Comparison of ENCODE assay signal across 8 cellular contexts in genomic region chr1:111690306-111690617, GRCh38. TPM values are rescaled to one million over a fixed set of nuclear protein-coding genes. Genes with fewer than 3 reads are reported as not detected.
A peak's percentile ranks its signal among the peaks of the same experiment; 100 is the strongest.
DNase-seq lines count a peak whose midpoint lies in the region; ATAC-seq, FAIRE-seq and TF ChIP-seq lines count a peak whose summit lies in the region.

No MANE protein-coding gene starts in this region.

- H3K27me3 ChIP-seq in adrenal gland (no peaks in the 10 kb centered on the region), upper lobe of left lung (no peaks in the 10 kb centered on the region)

- intact Hi-C loops in adrenal gland (cut with DNase I) (no loop called here), kidney (cut with DNase I) (no loop called here), posterior vena cava (cut with DNase I) (loop anchor here in 1 of 2 donors (5.0 kb wide), 1 partner anchor 553 kb away; no protein-coding TSS in a partner anchor)

- no peak for TF ChIP-seq CTCF in adrenal gland (IDR thresholded peaks at IDR 0.05)
- TF ChIP-seq CTCF in kidney (IDR thresholded peaks at IDR 0.05; ENCODE audit: borderline replicate concordance, extremely low read depth, insufficient read depth) = no peak
- TF ChIP-seq CTCF in upper lobe of left lung (IDR thresholded peaks at IDR 0.05) = no peak

- H3K4me3 Mint-ChIP-seq in activated T-cell treated with anti-CD3 and anti-CD28 coated beads, Interleukin-2, amount 50 U/mL, for 72 hours = no peak overlapping the region

- H3K27ac Mint-ChIP-seq in activated T-cell treated with anti-CD3 and anti-CD28 coated beads, Interleukin-2, amount 50 U/mL, for 72 hours = peak overlapping the region; percentile 76

- no peaks in the 10 kb centered on the region for H3K27me3 Mint-ChIP-seq in activated T-cell treated with anti-CD3 and anti-CD28 coated beads, Interleukin-2, amount 50 U/mL, for 72 hours (ENCODE audit: low read depth)

- no peak for DNase-seq in activated T-cell treated with anti-CD3 and anti-CD28 coated beads, Interleukin-2, amount 50 U/mL, for 72 hours
- no peak for DNase-seq in activated T-cell treated with anti-CD3 and anti-CD28 coated beads, Interleukin-2, amount 50 U/mL, for 1 hour
- DNase-seq in adrenal gland (peak; percentile 69 to 90 (median 80)), kidney (no peak), upper lobe of left lung (peak in 1 of 2 donors; percentile 55), SHP77 (lab: John Stamatoyannopoulos, UW) (no peak), posterior vena cava (ENCODE audit: low spot score) (no peak), mesenteric fat pad (ENCODE audit: low spot score) (no peak)

- H3K27ac ChIP-seq in adrenal gland (no peak overlapping the region), kidney (ENCODE audit: low read depth in 2 of 2, low read length in 2 of 2) (peak overlapping the region in 1 of 2 donors; percentile 29), upper lobe of left lung (no peak overlapping the region)

- TF ChIP-seq POLR2A in adrenal gland (IDR thresholded peaks at IDR 0.05) = no peak
- no peak for TF ChIP-seq POLR2A in upper lobe of left lung (IDR thresholded peaks at IDR 0.05)

- H3K4me1 Mint-ChIP-seq in activated T-cell treated with anti-CD3 and anti-CD28 coated beads, Interleukin-2, amount 50 U/mL, for 72 hours (ENCODE audit: low read depth) = peaks cover 35% of the 10 kb centered on the region

- peaks cover 0 to 12% of the 10 kb centered on the region in 2 donors for H3K4me1 ChIP-seq in adrenal gland (replicated peaks in 1 of 2)
- peaks cover 0 to 11% of the 10 kb centered on the region in 2 donors for H3K4me1 ChIP-seq in kidney (ENCODE audit: control insufficient read depth in 1 of 2, insufficient read depth in 1 of 2, low read depth in 1 of 2, low read length in 2 of 2)
- peaks cover 6 to 11% (median 10%) of the 10 kb centered on the region in 4 donors for H3K4me1 ChIP-seq in upper lobe of left lung

- no peak overlapping the region for H3K4me3 ChIP-seq in adrenal gland
- H3K4me3 ChIP-seq in kidney (ENCODE audit: low read length in 2 of 2) = peak overlapping the region in 1 of 2 donors; percentile 18
- no peak overlapping the region for H3K4me3 ChIP-seq in upper lobe of left lung

- H3K36me3 Mint-ChIP-seq in activated T-cell treated with anti-CD3 and anti-CD28 coated beads, Interleukin-2, amount 50 U/mL, for 72 hours (ENCODE audit: insufficient read depth in 2 of 2) = peaks cover 8 to 43% of the 10 kb centered on the region in 2 donors

- no peaks in the 10 kb centered on the region for H3K36me3 ChIP-seq in adrenal gland (replicated peaks in 1 of 2)
- peaks cover 0 to 3% of the 10 kb centered on the region in 2 donors for H3K36me3 ChIP-seq in kidney (ENCODE audit: control insufficient read depth in 1 of 2, insufficient read depth in 2 of 2, low read length in 2 of 2)
- H3K36me3 ChIP-seq in upper lobe of left lung = peaks cover 0 to 34% (median 1%) of the 10 kb centered on the region in 4 donors

- FAIRE-seq in kidney (lab: Jason Lieb, UNC) = peak; percentile 84

- no peaks in the 10 kb centered on the region for H3K9me3 ChIP-seq in adrenal gland (replicated peaks in 1 of 3)
- H3K9me3 ChIP-seq in kidney (ENCODE audit: control insufficient read depth in 1 of 2, low read length in 2 of 2) = no peaks in the 10 kb centered on the region
- H3K9me3 ChIP-seq in upper lobe of left lung = no peaks in the 10 kb centered on the region

- no peak for ATAC-seq in activated T-cell treated with anti-CD3 and anti-CD28 coated beads, Interleukin-2, amount 50 U/mL, for 72 hours (replicated peaks in 1 of 2)
- peak; percentile 57 to 58 for ATAC-seq in upper lobe of left lung (ENCODE audit: low FRiP score in 2 of 2)

- peaks cover 2% of the 10 kb centered on the region in 2 donors for H3K9me3 Mint-ChIP-seq in activated T-cell treated with anti-CD3 and anti-CD28 coated beads, Interleukin-2, amount 50 U/mL, for 72 hours

- no peak overlapping the region for H3K9ac ChIP-seq in kidney (ENCODE audit: low read length in 2 of 2)

- no peak for TF ChIP-seq EP300 in upper lobe of left lung (IDR thresholded peaks at IDR 0.05)

RNA-seq across cellular contexts. Expression of gene INKA2, which starts 48.9 kb away (rescaled TPM):
- 1 to 10 TPM; 3.9 to 4.3 TPM for total RNA-seq in activated T-cell treated with anti-CD3 and anti-CD28 coated beads, Interleukin-2, amount 50 U/mL, for 72 hours
- total RNA-seq in adrenal gland (1 to 10 TPM in 4 of 8 donors, under 1 TPM in 3, not detected in 1; 0.79 to 4.7 (median 1.4) TPM), kidney (5.6 TPM), upper lobe of left lung (10 to 100 TPM in 1 of 6 donors, 1 to 10 TPM in 5; 4.5 to 11.5 (median 7.4) TPM), posterior vena cava (10 to 100 TPM; 12.4 to 16.1 TPM), mesenteric fat pad (15.4 TPM)
- polyA plus RNA-seq in adrenal gland (1 to 10 TPM in 1 of 3 donors, under 1 TPM in 2; 0.61 to 1.7 (median 0.68) TPM), kidney (ENCODE audit: insufficient read depth, low read depth, low replicate concordance) (3.5 TPM)

Comparison
In these comparisons a context has a peak if more than half of its experiments do, and no peak if none do; other contexts are left out.
1. ATAC-seq: peak in upper lobe of left lung (2 of 2); none in activated T-cell treated with anti-CD3 and anti-CD28 coated beads, Interleukin-2, amount 50 U/mL, for 72 hours (0 of 2).
2. DNase-seq: peak in adrenal gland (7 of 7); none in activated T-cell treated with anti-CD3 and anti-CD28 coated beads, Interleukin-2, amount 50 U/mL, for 72 hours (0 of 2), activated T-cell treated with anti-CD3 and anti-CD28 coated beads, Interleukin-2, amount 50 U/mL, for 1 hour (single experiment), kidney (single experiment), SHP77 (0 of 2), posterior vena cava (single experiment) and mesenteric fat pad (single experiment).